1 cellular context compared by ENCODE assay signal in genomic region chr16:30697264-30698138, GRCh38.
TF ChIP-seq lines count a peak whose summit lies in the region.

No MANE protein-coding gene starts in this region.

TF ChIP-seq in HepG2, 621 proteins besides CTCF, POLR2A, EP300 and RAD21 (continued from another document and continues in another):
- peak; percentile 79; the same call in 1 of the 2 replicates for TF ChIP-seq ZNF280B (CRISPR knock-in tag; IDR thresholded peaks at IDR 0.05; ENCODE audit: borderline replicate concordance)
- no peak for TF ChIP-seq ADNP (CRISPR knock-in tag; IDR thresholded peaks at IDR 0.05)
- TF ChIP-seq PPARG (CRISPR knock-in tag; conservative IDR thresholded peaks at IDR 0.05): no peak
- TF ChIP-seq ZFP41 (CRISPR knock-in tag; IDR thresholded peaks at IDR 0.05; ENCODE audit: borderline replicate concordance): no peak
- no peak for TF ChIP-seq ZNF577 (CRISPR knock-in tag; IDR thresholded peaks at IDR 0.05; ENCODE audit: borderline replicate concordance, low read depth)
- no peak for TF ChIP-seq NKX3-1 (CRISPR knock-in tag; IDR thresholded peaks at IDR 0.05)
- no peak for TF ChIP-seq ZNF207 (IDR thresholded peaks at IDR 0.05; ENCODE audit: borderline replicate concordance)
- TF ChIP-seq ZFX (CRISPR knock-in tag; IDR thresholded peaks at IDR 0.05; ENCODE audit: low read depth): no peak
- no peak for TF ChIP-seq LCORL (IDR thresholded peaks at IDR 0.05)
- TF ChIP-seq LCORL (CRISPR knock-in tag; IDR thresholded peaks at IDR 0.05): no peak; the same call in 1 of the 2 replicates
- TF ChIP-seq, protein P1, sequence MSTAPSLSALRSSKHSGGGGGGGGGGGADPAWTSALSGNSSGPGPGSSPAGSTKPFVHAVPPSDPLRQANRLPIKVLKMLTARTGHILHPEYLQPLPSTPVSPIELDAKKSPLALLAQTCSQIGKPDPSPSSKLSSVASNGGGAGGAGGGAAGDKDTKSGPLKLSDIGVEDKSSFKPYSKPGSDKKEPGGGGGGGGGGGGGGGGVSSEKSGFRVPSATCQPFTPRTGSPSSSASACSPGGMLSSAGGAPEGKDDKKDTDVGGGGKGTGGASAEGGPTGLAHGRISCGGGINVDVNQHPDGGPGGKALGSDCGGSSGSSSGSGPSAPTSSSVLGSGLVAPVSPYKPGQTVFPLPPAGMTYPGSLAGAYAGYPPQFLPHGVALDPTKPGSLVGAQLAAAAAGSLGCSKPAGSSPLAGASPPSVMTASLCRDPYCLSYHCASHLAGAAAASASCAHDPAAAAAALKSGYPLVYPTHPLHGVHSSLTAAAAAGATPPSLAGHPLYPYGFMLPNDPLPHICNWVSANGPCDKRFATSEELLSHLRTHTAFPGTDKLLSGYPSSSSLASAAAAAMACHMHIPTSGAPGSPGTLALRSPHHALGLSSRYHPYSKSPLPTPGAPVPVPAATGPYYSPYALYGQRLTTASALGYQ (CRISPR knock-in tag; IDR thresholded peaks at IDR 0.05): no peak
- TF ChIP-seq CHCHD3 (CRISPR knock-in tag; IDR thresholded peaks at IDR 0.05): peak; percentile 68; the same call in 1 of the 2 replicates
- TF ChIP-seq ZBTB38 (CRISPR knock-in tag; IDR thresholded peaks at IDR 0.05): no peak
- no peak for TF ChIP-seq ERF (CRISPR knock-in tag; IDR thresholded peaks at IDR 0.05)
- no peak for TF ChIP-seq ZNF747 (CRISPR knock-in tag; IDR thresholded peaks at IDR 0.05; ENCODE audit: borderline replicate concordance)
- no peak; the same call in 1 of the 2 replicates for TF ChIP-seq ZFYVE20 (CRISPR knock-in tag; IDR thresholded peaks at IDR 0.05; ENCODE audit: borderline replicate concordance, low read depth)
- TF ChIP-seq HOXD1 (CRISPR knock-in tag; IDR thresholded peaks at IDR 0.05): no peak
- TF ChIP-seq TBX3 (IDR thresholded peaks at IDR 0.05; ENCODE audit: borderline replicate concordance): no peak
- no peak for TF ChIP-seq DMTF1 (CRISPR knock-in tag; IDR thresholded peaks at IDR 0.05)
- TF ChIP-seq HNRNPK (IDR thresholded peaks at IDR 0.05; ENCODE audit: low read depth, low read length, poor library complexity, severe bottlenecking): no peak
- peak; percentile 96; the same call in 1 of the 2 replicates for TF ChIP-seq ZNF556 (CRISPR knock-in tag; IDR thresholded peaks at IDR 0.05; ENCODE audit: borderline replicate concordance)
- TF ChIP-seq NCOA2 (CRISPR knock-in tag; IDR thresholded peaks at IDR 0.05): no peak
- TF ChIP-seq ZNF431 (CRISPR knock-in tag; IDR thresholded peaks at IDR 0.05; ENCODE audit: borderline replicate concordance, low read depth): 0 out of 2 replicates have a peak, but pooled peaks have one; percentile 20
- peak; percentile 93 for TF ChIP-seq ZSCAN31 (CRISPR knock-in tag; IDR thresholded peaks at IDR 0.05; ENCODE audit: low read depth)
- TF ChIP-seq, protein P2, sequence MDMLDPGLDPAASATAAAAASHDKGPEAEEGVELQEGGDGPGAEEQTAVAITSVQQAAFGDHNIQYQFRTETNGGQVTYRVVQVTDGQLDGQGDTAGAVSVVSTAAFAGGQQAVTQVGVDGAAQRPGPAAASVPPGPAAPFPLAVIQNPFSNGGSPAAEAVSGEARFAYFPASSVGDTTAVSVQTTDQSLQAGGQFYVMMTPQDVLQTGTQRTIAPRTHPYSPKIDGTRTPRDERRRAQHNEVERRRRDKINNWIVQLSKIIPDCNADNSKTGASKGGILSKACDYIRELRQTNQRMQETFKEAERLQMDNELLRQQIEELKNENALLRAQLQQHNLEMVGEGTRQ (IDR thresholded peaks at IDR 0.05; ENCODE audit: low read depth, low read length): no peak
- TF ChIP-seq, protein P2 (CRISPR knock-in tag; IDR thresholded peaks at IDR 0.05; ENCODE audit: borderline replicate concordance): no peak
- TF ChIP-seq ZHX1 (CRISPR knock-in tag; IDR thresholded peaks at IDR 0.05; ENCODE audit: low read depth): no peak
- no peak for TF ChIP-seq ZNF615 (CRISPR knock-in tag; IDR thresholded peaks at IDR 0.05; ENCODE audit: borderline replicate concordance)
- TF ChIP-seq, protein P3, sequence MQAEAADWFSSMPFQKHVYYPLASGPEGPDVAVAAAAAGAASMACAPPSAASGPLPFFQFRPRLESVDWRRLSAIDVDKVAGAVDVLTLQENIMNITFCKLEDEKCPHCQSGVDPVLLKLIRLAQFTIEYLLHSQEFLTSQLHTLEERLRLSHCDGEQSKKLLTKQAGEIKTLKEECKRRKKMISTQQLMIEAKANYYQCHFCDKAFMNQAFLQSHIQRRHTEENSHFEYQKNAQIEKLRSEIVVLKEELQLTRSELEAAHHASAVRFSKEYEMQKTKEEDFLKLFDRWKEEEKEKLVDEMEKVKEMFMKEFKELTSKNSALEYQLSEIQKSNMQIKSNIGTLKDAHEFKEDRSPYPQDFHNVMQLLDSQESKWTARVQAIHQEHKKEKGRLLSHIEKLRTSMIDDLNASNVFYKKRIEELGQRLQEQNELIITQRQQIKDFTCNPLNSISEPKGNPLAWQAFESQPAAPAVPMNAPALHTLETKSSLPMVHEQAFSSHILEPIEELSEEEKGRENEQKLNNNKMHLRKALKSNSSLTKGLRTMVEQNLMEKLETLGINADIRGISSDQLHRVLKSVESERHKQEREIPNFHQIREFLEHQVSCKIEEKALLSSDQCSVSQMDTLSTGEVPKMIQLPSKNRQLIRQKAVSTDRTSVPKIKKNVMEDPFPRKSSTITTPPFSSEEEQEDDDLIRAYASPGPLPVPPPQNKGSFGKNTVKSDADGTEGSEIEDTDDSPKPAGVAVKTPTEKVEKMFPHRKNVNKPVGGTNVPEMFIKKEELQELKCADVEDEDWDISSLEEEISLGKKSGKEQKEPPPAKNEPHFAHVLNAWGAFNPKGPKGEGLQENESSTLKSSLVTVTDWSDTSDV (CRISPR knock-in tag; IDR thresholded peaks at IDR 0.05): no peak
- no peak for TF ChIP-seq ZNF256 (CRISPR knock-in tag; conservative IDR thresholded peaks at IDR 0.05)
- TF ChIP-seq ZFP1 (CRISPR knock-in tag; IDR thresholded peaks at IDR 0.05): no peak; the same call in 1 of the 2 replicates
- TF ChIP-seq KIAA2018 (CRISPR knock-in tag; IDR thresholded peaks at IDR 0.05; ENCODE audit: borderline replicate concordance): no peak
